In genomic region chr12:65817866-65818265, GRCh38 we compare ENCODE assay signal across 20 cellular contexts. TPM values are rescaled to one million over a fixed set of nuclear protein-coding genes. Genes with fewer than 3 reads are reported as not detected.
"Had no signal": no experiment of that assay in that cellular context is flagged by ENCODE, and none has a peak within 500 bp of the region (broad histone marks: within the 10 kb centered on the region; RNA-seq: fewer than 3 reads in every experiment).

No MANE protein-coding gene starts in this region.

- H3K4me3 ChIP-seq: body of pancreas, vagina had no signal

- H3K36me3 ChIP-seq: vagina had no signal

- H3K9me3 ChIP-seq: body of pancreas, vagina had no signal

- H3K27ac ChIP-seq: body of pancreas, vagina had no signal

- ATAC-seq: activated CD4-positive, CD25-positive, alpha-beta regulatory T cell treated with anti-CD3 and anti-CD28 coated beads, Interleukin-2, amount 50 U/mL, for 24 hours; activated CD8-positive, alpha-beta memory T cell treated with anti-CD3 and anti-CD28 coated beads, Interleukin-2, amount 10 ng/mL, durations not matched to agents 7 days and 5 days; activated CD8-positive, alpha-beta T cell treated with anti-CD3 and anti-CD28 coated beads for 36 hours; activated naive CD8-positive, alpha-beta T cell treated with anti-CD3 and anti-CD28 coated beads, Interleukin-2, amount 50 U/mL, for 24 hours; body of pancreas; left cardiac atrium; naive thymus-derived CD4-positive, alpha-beta T cell; sciatic nerve; stimulated activated naive B cell treated with anti-CD40 and anti-IgM and Interleukin-4, amounts not matched to agents 10 μg/mL and 1 μg/mL and 100 μg/mL, for 72 hours had no signal

- H3K27me3 ChIP-seq: vagina had no signal

- DNase-seq: activated CD4-positive, alpha-beta T cell treated with anti-CD3 and anti-CD28 coated beads, Interleukin-2, amount 10 ng/mL, durations not matched to agents 7 days and 5 days; activated CD8-positive, alpha-beta memory T cell treated with anti-CD3 and anti-CD28 coated beads, Interleukin-2, amount 10 ng/mL, durations not matched to agents 7 days and 5 days; activated CD8-positive, alpha-beta T cell treated with anti-CD3 and anti-CD28 coated beads for 36 hours; activated effector memory CD4-positive, alpha-beta T cell treated with anti-CD3 and anti-CD28 coated beads, Interleukin-2, amount 50 U/mL, for 16 hours; activated naive CD4-positive, alpha-beta T cell treated with anti-CD3 and anti-CD28 coated beads, Interleukin-2, amount 50 U/mL, for 16 hours; activated naive CD8-positive, alpha-beta T cell treated with anti-CD3 and anti-CD28 coated beads, Interleukin-2, amount 50 U/mL, for 24 hours; activated T-cell treated with anti-CD3 and anti-CD28 coated beads for 4 hours; body of pancreas; glutamatergic neuron; hippocampal formation; left cardiac atrium; mesenchymal stem cell; naive thymus-derived CD4-positive, alpha-beta T cell; stimulated activated CD4-positive, alpha-beta T cell treated with anti-CD3 and anti-CD28 coated beads, Interleukin-2, amount 100 ng/mL, for 48 hours; stimulated activated CD8-positive, alpha-beta memory T cell treated with anti-CD3 and anti-CD28 coated beads, Interleukin-4, amount 100 ng/mL, for 48 hours; stimulated activated naive B cell treated with anti-CD40 and anti-IgM and Interleukin-4, amounts not matched to agents 10 μg/mL and 1 μg/mL and 100 μg/mL, for 72 hours had no signal

RNA-seq across cellular contexts. Expression of gene HMGA2, which starts 6.4 kb away (rescaled TPM):
- total RNA-seq: activated CD4-positive, alpha-beta T cell treated with anti-CD3 and anti-CD28 coated beads, Interleukin-2, amount 10 ng/mL, durations not matched to agents 7 days and 5 days; activated CD8-positive, alpha-beta memory T cell treated with anti-CD3 and anti-CD28 coated beads, Interleukin-2, amount 10 ng/mL, durations not matched to agents 7 days and 5 days; activated CD8-positive, alpha-beta T cell treated with anti-CD3 and anti-CD28 coated beads for 36 hours; T-helper 2 cell treated with Interferon-gamma antibody and Interleukin-4, amounts not matched to agents 100 ng/mL and 5 ng/mL, for 36 hours had no signal
- polyA plus RNA-seq: naive thymus-derived CD4-positive, alpha-beta T cell had no signal
